In genomic region chr1:208951908-208952307, GRCh38 we compare ENCODE assay signal across 16 cellular contexts.
DNase-seq lines count a peak whose midpoint lies in the region; ATAC-seq and TF ChIP-seq lines count a peak whose summit lies in the region.
"Had no signal": no experiment of that assay in that cellular context is flagged by ENCODE, and none has a peak within 500 bp of the region (broad histone marks: within the 10 kb centered on the region; RNA-seq: fewer than 3 reads in every experiment).

No MANE protein-coding gene starts in this region.

- no peaks in the 10 kb centered on the region for H3K36me3 Mint-ChIP-seq in natural killer cell treated with Interleukin-12 subunit alpha and Interleukin-12 subunit beta and Interleukin-15 and Interleukin-18, amount 100 ng/mL, for 72 hours
- H3K36me3 Mint-ChIP-seq: mesothelial cell of epicardium had no signal

- H3K36me3 ChIP-seq in mucosa of descending colon (ENCODE audit: low read depth), result no peaks in the 10 kb centered on the region
- H3K36me3 ChIP-seq: neutrophil had no signal

- DNase-seq in DMS79 treated with DMSO at 0.1 percent for 48 hours (lab: John Stamatoyannopoulos, UW) (peak; percentile 84), NCI-H1105 (lab: John Stamatoyannopoulos, UW) (peak; percentile 69), SHP77 (lab: John Stamatoyannopoulos, UW) (peak; percentile 96), mucosa of descending colon (peak in 2 of 3 donors; percentile 49 to 50)
- no peak for DNase-seq in effector CD8-positive, alpha-beta T cell (lab: John Stamatoyannopoulos, UW)
- no peak for DNase-seq in natural killer cell treated with Interleukin-12 subunit alpha and Interleukin-12 subunit beta and Interleukin-15 and Interleukin-18, amount 100 ng/mL, for 72 hours (ENCODE audit: low spot score)
- no peak for DNase-seq in activated naive CD4-positive, alpha-beta T cell treated with Interleukin-2 at 50 U/mL for 16 hours
- DNase-seq: activated CD4-positive, alpha-beta memory T cell treated with anti-CD3 and anti-CD28 coated beads, Interleukin-2, amount 10 ng/mL, durations not matched to agents 7 days and 5 days; activated T-cell treated with anti-CD3 and anti-CD28 coated beads, Interleukin-2, amount 50 U/mL, for 48 hours; HCEC 1CT; NCI-H774; right cardiac atrium; T-helper 1 cell had no signal

- intact Hi-C loops in mucosa of descending colon (cut with DNase I, micrococcal nuclease), result no loop called here

- ATAC-seq in mucosa of descending colon, result peak; percentile 94
- no peak for ATAC-seq in natural killer cell treated with Interleukin-12 subunit alpha and Interleukin-12 subunit beta and Interleukin-15 and Interleukin-18, amount 100 ng/mL, for 72 hours
- ATAC-seq: right cardiac atrium had no signal

- no peaks in the 10 kb centered on the region for H3K9me3 ChIP-seq in mucosa of descending colon
- H3K9me3 ChIP-seq: Caco-2, neutrophil had no signal

- no peak overlapping the region for H3K4me3 ChIP-seq in mucosa of descending colon

- no peak for TF ChIP-seq CTCF in mucosa of descending colon (IDR thresholded peaks at IDR 0.05)

- H3K27ac Mint-ChIP-seq in natural killer cell treated with Interleukin-12 subunit alpha and Interleukin-12 subunit beta and Interleukin-15 and Interleukin-18, amount 100 ng/mL, for 72 hours, result no peak overlapping the region
- H3K27ac Mint-ChIP-seq: activated CD4-positive, alpha-beta memory T cell treated with anti-CD3 and anti-CD28 coated beads, Interleukin-2, amount 10 ng/mL, durations not matched to agents 7 days and 5 days; mesothelial cell of epicardium had no signal

- H3K27me3 Mint-ChIP-seq in natural killer cell treated with Interleukin-12 subunit alpha and Interleukin-12 subunit beta and Interleukin-15 and Interleukin-18, amount 100 ng/mL, for 72 hours, result peaks cover 8 to 21% of the 10 kb centered on the region in 2 donors
- H3K27me3 Mint-ChIP-seq: activated CD4-positive, alpha-beta memory T cell treated with anti-CD3 and anti-CD28 coated beads, Interleukin-2, amount 10 ng/mL, durations not matched to agents 7 days and 5 days had no signal

- peaks cover 13% of the 10 kb centered on the region for H3K9me3 Mint-ChIP-seq in natural killer cell treated with Interleukin-12 subunit alpha and Interleukin-12 subunit beta and Interleukin-15 and Interleukin-18, amount 100 ng/mL, for 72 hours
- H3K9me3 Mint-ChIP-seq: activated CD4-positive, alpha-beta memory T cell treated with anti-CD3 and anti-CD28 coated beads, Interleukin-2, amount 10 ng/mL, durations not matched to agents 7 days and 5 days had no signal

- H3K4me1 ChIP-seq in mucosa of descending colon (ENCODE audit: low read depth), result peaks cover 15% of the 10 kb centered on the region

- no peaks in the 10 kb centered on the region for H3K4me1 Mint-ChIP-seq in natural killer cell treated with Interleukin-12 subunit alpha and Interleukin-12 subunit beta and Interleukin-15 and Interleukin-18, amount 100 ng/mL, for 72 hours (ENCODE audit: low read depth in 2 of 2)
- H3K4me1 Mint-ChIP-seq: activated CD4-positive, alpha-beta memory T cell treated with anti-CD3 and anti-CD28 coated beads, Interleukin-2, amount 10 ng/mL, durations not matched to agents 7 days and 5 days; mesothelial cell of epicardium had no signal

- H3K4me3 Mint-ChIP-seq in natural killer cell treated with Interleukin-12 subunit alpha and Interleukin-12 subunit beta and Interleukin-15 and Interleukin-18, amount 100 ng/mL, for 72 hours, result no peak overlapping the region
- H3K4me3 Mint-ChIP-seq: activated CD4-positive, alpha-beta memory T cell treated with anti-CD3 and anti-CD28 coated beads, Interleukin-2, amount 10 ng/mL, durations not matched to agents 7 days and 5 days; mesothelial cell of epicardium had no signal

Comparison
In these comparisons a context has a peak if more than half of its experiments do, and no peak if none do; other contexts are left out.
1. DNase-seq: peak in DMS79 treated with DMSO at 0.1 percent for 48 hours (single experiment), NCI-H1105 (single experiment), SHP77 (2 of 2) and mucosa of descending colon (2 of 3); none in effector CD8-positive, alpha-beta T cell (single experiment), natural killer cell treated with Interleukin-12 subunit alpha and Interleukin-12 subunit beta and Interleukin-15 and Interleukin-18, amount 100 ng/mL, for 72 hours (single experiment) and activated naive CD4-positive, alpha-beta T cell treated with Interleukin-2 at 50 U/mL for 16 hours (single experiment).